In the genomic region with DNA sequence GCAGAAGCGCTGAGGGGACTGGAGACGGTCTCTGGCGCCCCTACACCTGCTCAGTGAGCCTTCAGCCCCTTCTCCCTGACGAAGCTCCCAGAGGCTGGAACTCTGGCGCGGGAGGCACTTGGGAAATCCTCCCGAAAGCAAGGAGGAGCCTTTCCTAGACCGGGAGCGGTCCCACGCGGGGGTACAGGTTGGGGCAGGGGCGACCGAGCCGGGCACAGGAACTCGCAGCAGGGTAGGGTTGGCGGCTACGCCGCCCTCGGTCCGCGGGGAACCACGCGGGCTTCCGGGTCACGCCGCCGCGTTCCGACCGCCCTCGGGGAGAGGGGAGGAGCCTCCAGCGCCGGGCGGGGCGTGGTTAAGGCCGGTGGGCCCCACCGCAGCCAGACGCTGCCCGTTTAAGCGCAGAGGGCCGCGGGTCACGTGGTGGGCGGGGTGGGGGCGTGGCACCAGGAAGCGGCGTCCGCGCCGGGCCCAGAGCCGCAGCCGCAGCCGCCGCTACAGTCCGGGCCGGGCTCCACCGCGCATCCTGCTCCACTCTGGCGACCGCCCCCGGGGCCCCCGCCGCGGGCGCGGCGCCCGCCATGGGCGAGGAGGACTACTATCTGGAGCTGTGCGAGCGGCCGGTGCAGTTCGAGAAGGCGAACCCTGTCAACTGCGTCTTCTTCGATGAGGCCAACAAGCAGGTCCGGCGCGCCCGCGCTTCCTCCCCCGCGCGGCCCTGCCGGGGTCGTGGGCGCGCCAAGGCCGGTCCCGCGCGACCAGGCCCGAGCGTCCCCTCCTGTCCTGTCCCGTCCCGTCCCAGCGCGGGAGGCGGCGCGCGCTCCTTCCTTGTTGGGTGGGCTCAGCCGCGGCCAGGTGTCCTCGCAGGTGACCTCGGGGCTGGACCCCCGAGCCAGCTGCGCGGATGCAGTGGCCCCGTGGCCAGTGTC, we compare ENCODE assay signal across 1 cellular context.
TF ChIP-seq lines count a peak whose summit lies in the region.

Gene RMC1 (plus strand): TSS at position 474 of the 929 bp plus-strand sequence. CDS start 108 bp downstream, at position 582.

TF ChIP-seq in K562, 482 proteins besides CTCF, POLR2A, EP300 and RAD21 (continued from another document and continues in another):
- TF ChIP-seq, protein P1, sequence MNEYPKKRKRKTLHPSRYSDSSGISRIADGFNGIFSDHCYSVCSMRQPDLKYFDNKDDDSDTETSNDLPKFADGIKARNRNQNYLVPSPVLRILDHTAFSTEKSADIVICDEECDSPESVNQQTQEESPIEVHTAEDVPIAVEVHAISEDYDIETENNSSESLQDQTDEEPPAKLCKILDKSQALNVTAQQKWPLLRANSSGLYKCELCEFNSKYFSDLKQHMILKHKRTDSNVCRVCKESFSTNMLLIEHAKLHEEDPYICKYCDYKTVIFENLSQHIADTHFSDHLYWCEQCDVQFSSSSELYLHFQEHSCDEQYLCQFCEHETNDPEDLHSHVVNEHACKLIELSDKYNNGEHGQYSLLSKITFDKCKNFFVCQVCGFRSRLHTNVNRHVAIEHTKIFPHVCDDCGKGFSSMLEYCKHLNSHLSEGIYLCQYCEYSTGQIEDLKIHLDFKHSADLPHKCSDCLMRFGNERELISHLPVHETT (CRISPR knock-in tag; conservative IDR thresholded peaks at IDR 0.05 in 1 of 2, IDR thresholded peaks at IDR 0.05 in 1 of 2) = peak in 1 of 2 experiments; percentile 82; a peak in 1 of 4 replicates
- peak; percentile 92 for TF ChIP-seq FOXP1 (CRISPR knock-in tag; IDR thresholded peaks at IDR 0.05)
- TF ChIP-seq ZBTB7A (IDR thresholded peaks at IDR 0.05; ENCODE audit: borderline replicate concordance, control insufficient read depth, low read depth, low read length) = peak; percentile 54; the same call in 1 of the 2 replicates
- TF ChIP-seq SUPT5H (IDR thresholded peaks at IDR 0.05) = peak; percentile 97
- TF ChIP-seq ZNF740 (CRISPR knock-in tag; IDR thresholded peaks at IDR 0.05) = 0 out of 2 replicates have a peak, but pooled peaks have one; percentile 8
- TF ChIP-seq ZNF740 (tag; IDR thresholded peaks at IDR 0.05) = no peak
- TF ChIP-seq ZBTB11 (CRISPR knock-in tag; IDR thresholded peaks at IDR 0.05) = peak in 2 of 3 experiments; percentile 64 to 92; a peak in 4 of 6 replicates
- 0 out of 2 replicates have a peak, but pooled peaks have one; percentile 48 for TF ChIP-seq ZNF224 (CRISPR knock-in tag; IDR thresholded peaks at IDR 0.05)
- 0 out of 2 replicates have a peak, but pooled peaks have one; percentile 63 for TF ChIP-seq ZFPM2 (CRISPR knock-in tag; IDR thresholded peaks at IDR 0.05)
- no peak for TF ChIP-seq KAT2B (IDR thresholded peaks at IDR 0.05; ENCODE audit: low read depth, low read length)
- TF ChIP-seq NBN (IDR thresholded peaks at IDR 0.05; ENCODE audit: low read depth) = peak; percentile 81
- TF ChIP-seq NCOA1 (IDR thresholded peaks at IDR 0.05; ENCODE audit: low read depth) = 0 out of 2 replicates have a peak, but pooled peaks have one; percentile 45
- peak; percentile 64; the same call in 1 of the 2 replicates for TF ChIP-seq ZBTB17 (CRISPR knock-in tag; IDR thresholded peaks at IDR 0.05)
- TF ChIP-seq PHB (CRISPR knock-in tag; IDR thresholded peaks at IDR 0.05) = no peak
- TF ChIP-seq HCFC1 (IDR thresholded peaks at IDR 0.05; ENCODE audit: low read depth, low read length) = peak; percentile 57
- 0 out of 4 replicates have a peak, but pooled peaks of 1 of the 2 experiments have one; percentile 22 for TF ChIP-seq RCOR1 (IDR thresholded peaks at IDR 0.05; ENCODE audit: borderline replicate concordance in 1 of 2, low read depth in 2 of 2, low read length in 2 of 2)
- peak; percentile 93 for TF ChIP-seq KDM5B (IDR thresholded peaks at IDR 0.05; ENCODE audit: insufficient replicate concordance, low read depth, low read length)
- TF ChIP-seq ZBTB40 (IDR thresholded peaks at IDR 0.05) = peak; percentile 78
- no peak for TF ChIP-seq ZBTB40 (CRISPR knock-in tag; IDR thresholded peaks at IDR 0.05)
- peak; percentile 95 for TF ChIP-seq ELF4 (CRISPR knock-in tag; IDR thresholded peaks at IDR 0.05)
- peak in 1 of 2 experiments; percentile 63 for TF ChIP-seq AFF1 (IDR thresholded peaks at IDR 0.05; ENCODE audit: low read depth in 1 of 2, partially characterized antibody in 2 of 2)
- no peak for TF ChIP-seq ETV6 (IDR thresholded peaks at IDR 0.05; ENCODE audit: borderline replicate concordance in 1 of 2, low read depth in 2 of 2, low read length in 1 of 2)
- TF ChIP-seq ETV6 (CRISPR knock-in tag; IDR thresholded peaks at IDR 0.05; ENCODE audit: borderline replicate concordance) = no peak
- TF ChIP-seq ELK1 (CRISPR knock-in tag; IDR thresholded peaks at IDR 0.05) = no peak
- TF ChIP-seq PTTG1 (tag; IDR thresholded peaks at IDR 0.05; ENCODE audit: low read depth) = no peak
- no peak for TF ChIP-seq HSF4 (CRISPR knock-in tag; IDR thresholded peaks at IDR 0.05; ENCODE audit: borderline replicate concordance)
- TF ChIP-seq BCOR (IDR thresholded peaks at IDR 0.05) = 0 out of 2 replicates have a peak, but pooled peaks have one; percentile 51
- TF ChIP-seq CBFA2T2 (conservative IDR thresholded peaks at IDR 0.05) = peak; percentile 66
- no peak for TF ChIP-seq LARP7 (IDR thresholded peaks at IDR 0.05)
- no peak for TF ChIP-seq MYNN (IDR thresholded peaks at IDR 0.05)
- no peak for TF ChIP-seq MYNN (CRISPR knock-in tag; IDR thresholded peaks at IDR 0.05)
- TF ChIP-seq LEF1 (IDR thresholded peaks at IDR 0.05) = no peak
- peak; percentile 60 for TF ChIP-seq MTA3 (IDR thresholded peaks at IDR 0.05; ENCODE audit: borderline replicate concordance)
- no peak for TF ChIP-seq ZBTB8A (IDR thresholded peaks at IDR 0.05; ENCODE audit: partially characterized antibody)
- peak; percentile 73 to 74 for TF ChIP-seq NRF1 (conservative IDR thresholded peaks at IDR 0.05 in 1 of 2, IDR thresholded peaks at IDR 0.05 in 1 of 2)
